In the genomic region with DNA sequence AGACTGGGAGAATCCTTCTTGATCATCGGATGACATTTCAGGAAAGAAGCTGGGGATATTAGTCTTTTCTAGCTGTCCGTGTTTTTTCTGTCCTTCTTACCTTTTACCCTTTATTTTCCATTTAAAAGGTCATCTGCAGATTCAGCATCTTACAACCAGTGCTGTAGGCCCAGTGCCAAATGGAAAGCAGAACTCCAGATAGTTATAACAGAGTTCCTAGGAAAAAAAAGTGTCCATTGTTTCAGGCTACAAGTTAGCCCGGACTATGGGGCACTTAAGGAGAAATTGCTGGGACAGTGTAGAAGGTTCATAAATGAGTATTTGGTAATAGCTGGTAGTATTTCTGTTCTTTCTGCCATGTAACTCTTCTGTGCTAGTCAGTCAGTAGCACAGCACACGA, we compare ENCODE assay signal across 16 cellular contexts. TPM values are rescaled to one million over a fixed set of nuclear protein-coding genes. Genes with fewer than 3 reads are reported as not detected.
A peak's percentile ranks its signal among the peaks of the same experiment; 100 is the strongest.
DNase-seq lines count a peak whose midpoint lies in the region; ATAC-seq and TF ChIP-seq lines count a peak whose summit lies in the region.
"Had no signal": no experiment of that assay in that cellular context is flagged by ENCODE, and none has a peak within 500 bp of the region (broad histone marks: within the 10 kb centered on the region; RNA-seq: fewer than 3 reads in every experiment).

No MANE protein-coding gene starts in this region.

- DNase-seq in lower lobe of right lung (no peak), GM23338 (ENCODE audit: low spot score) (no peak), NK-92 (lab: John Stamatoyannopoulos, UW; ENCODE audit: unreplicated experiment) (no peak)
- DNase-seq: effector memory CD4-positive, alpha-beta T cell; GOT3; immature natural killer cell; NCI-H1105; occipital lobe; right lobe of liver; T1000 had no signal

- H3K36me3 ChIP-seq in KOPT-K1 (ENCODE audit: insufficient read depth, low read length) (peaks cover 26% of the 10 kb centered on the region), lower lobe of right lung (no peaks in the 10 kb centered on the region), stomach smooth muscle (ENCODE audit: control insufficient read depth in 2 of 2, insufficient read depth in 2 of 2, low read length in 2 of 2) (no peaks in the 10 kb centered on the region), GM23338 (ENCODE audit: insufficient read depth) (0 out of 2 replicates have a peak, but pooled peaks cover 2% of the 10 kb centered on the region)
- H3K36me3 ChIP-seq: right lobe of liver had no signal

- TF ChIP-seq CTCF in brain (conservative IDR thresholded peaks at IDR 0.05) (no peak), lower lobe of right lung (IDR thresholded peaks at IDR 0.05) (no peak), GM23338 (conservative IDR thresholded peaks at IDR 0.05; ENCODE audit: low read depth in 2 of 2) (no peak)

- 0 out of 2 replicates have a peak, but pooled peaks cover 8% of the 10 kb centered on the region for H3F3A ChIP-seq in GM23338 (replicated peaks; ENCODE audit: low read depth)

- H3K9ac ChIP-seq in stomach smooth muscle (ENCODE audit: low read length in 2 of 2): no peak overlapping the region
- H3K9ac ChIP-seq: KMS-11 had no signal

- H3K79me2 ChIP-seq in GM23338 (replicated peaks; ENCODE audit: insufficient read depth): peaks cover 90% of the 10 kb centered on the region

- H3K4me3 Mint-ChIP-seq in brain (no peak overlapping the region), GM23338 (no peak overlapping the region)
- H3K4me3 Mint-ChIP-seq: activated naive CD8-positive, alpha-beta T cell; immature natural killer cell had no signal

- intact Hi-C loops in lower lobe of right lung (cut with DNase I): no loop called here

- H3K4me2 ChIP-seq in GM23338: no peak overlapping the region
- H3K4me2 ChIP-seq: KMS-11 had no signal

- H3K4me1 Mint-ChIP-seq in brain (peaks cover 72% of the 10 kb centered on the region), GM23338 (peaks cover 35% of the 10 kb centered on the region)
- H3K4me1 Mint-ChIP-seq: immature natural killer cell had no signal

- H3K9me3 Mint-ChIP-seq in brain: peaks cover 0 to 2% (median 0%) of the 10 kb centered on the region in 5 experiments
- no peaks in the 10 kb centered on the region for H3K9me3 Mint-ChIP-seq in GM23338
- H3K9me3 Mint-ChIP-seq: immature natural killer cell had no signal

- H3K27me3 Mint-ChIP-seq in brain (no peaks in the 10 kb centered on the region), GM23338 (ENCODE audit: insufficient read depth, low read depth, poor library complexity) (peaks cover 13% of the 10 kb centered on the region)
- H3K27me3 Mint-ChIP-seq: activated naive CD8-positive, alpha-beta T cell had no signal

- H3K27me3 ChIP-seq in lower lobe of right lung (ENCODE audit: low read depth) (no peaks in the 10 kb centered on the region), stomach smooth muscle (ENCODE audit: control insufficient read depth in 1 of 2, insufficient read depth in 2 of 2, low read length in 2 of 2) (no peaks in the 10 kb centered on the region), GM23338 (ENCODE audit: insufficient read depth) (no peaks in the 10 kb centered on the region)
- H3K27me3 ChIP-seq: right lobe of liver had no signal

- H3K27ac Mint-ChIP-seq in brain: peak overlapping the region in 3 of 5 experiments; percentile 12 to 66 (median 36)
- H3K27ac Mint-ChIP-seq in GM23338: no peak overlapping the region
- H3K27ac Mint-ChIP-seq: activated naive CD8-positive, alpha-beta T cell; immature natural killer cell had no signal

- no peak overlapping the region for H2AFZ ChIP-seq in GM23338

- no peaks in the 10 kb centered on the region for H3K9me3 ChIP-seq in KOPT-K1 (ENCODE audit: insufficient read depth, low read length, poor library complexity, severe bottlenecking)
- H3K9me3 ChIP-seq in lower lobe of right lung: no peaks in the 10 kb centered on the region
- no peaks in the 10 kb centered on the region for H3K9me3 ChIP-seq in stomach smooth muscle (ENCODE audit: control insufficient read depth in 2 of 2, low read length in 2 of 2)
- H3K9me3 ChIP-seq: right lobe of liver had no signal

- H3K9me2 ChIP-seq in GM23338 (ENCODE audit: insufficient read depth): no peaks in the 10 kb centered on the region

- peaks cover 12% of the 10 kb centered on the region for H4K20me1 ChIP-seq in GM23338 (replicated peaks; ENCODE audit: insufficient read depth)

- H3K4me1 ChIP-seq in lower lobe of right lung (peaks cover 41% of the 10 kb centered on the region), stomach smooth muscle (ENCODE audit: control insufficient read depth, insufficient read depth, low read length) (peaks cover 40% of the 10 kb centered on the region), GM23338 (ENCODE audit: insufficient read depth) (peaks cover 23% of the 10 kb centered on the region)

- ATAC-seq in lower lobe of right lung: no peak
- no peak for ATAC-seq in HG02938 (IDR thresholded peaks at IDR 0.05; ENCODE audit: unreplicated experiment)
- ATAC-seq in GM23338: no peak

- H3K36me3 Mint-ChIP-seq in brain (peaks cover 34% of the 10 kb centered on the region), GM23338 (ENCODE audit: low read depth) (peaks cover 2% of the 10 kb centered on the region; the same call in 1 of the 3 replicates)

- peak overlapping the region; percentile 74 for H3K27ac ChIP-seq in KOPT-K1 (ENCODE audit: low read depth, low read length, poor library complexity, severe bottlenecking)
- H3K27ac ChIP-seq in lower lobe of right lung: peak overlapping the region; percentile 69
- peak overlapping the region; percentile 82 for H3K27ac ChIP-seq in stomach smooth muscle (ENCODE audit: low read length)
- no peak overlapping the region for H3K27ac ChIP-seq in GM23338 (ENCODE audit: low read depth)
- H3K27ac ChIP-seq: KMS-11 had no signal

- H3K4me3 ChIP-seq in lower lobe of right lung (no peak overlapping the region), stomach smooth muscle (ENCODE audit: low read length in 2 of 2) (peak overlapping the region; percentile 16 to 47), GM23338 (no peak overlapping the region)
- H3K4me3 ChIP-seq: right lobe of liver had no signal

TF ChIP-seq in GM23338, 12 proteins besides CTCF, POLR2A, EP300 and RAD21:
- TF ChIP-seq POLR2AphosphoS5 (IDR thresholded peaks at IDR 0.05; ENCODE audit: low read depth): no peak
- no peak for TF ChIP-seq EZH2 (IDR thresholded peaks at IDR 0.05; ENCODE audit: low read depth, unreplicated experiment)
- TF ChIP-seq, protein P1, sequence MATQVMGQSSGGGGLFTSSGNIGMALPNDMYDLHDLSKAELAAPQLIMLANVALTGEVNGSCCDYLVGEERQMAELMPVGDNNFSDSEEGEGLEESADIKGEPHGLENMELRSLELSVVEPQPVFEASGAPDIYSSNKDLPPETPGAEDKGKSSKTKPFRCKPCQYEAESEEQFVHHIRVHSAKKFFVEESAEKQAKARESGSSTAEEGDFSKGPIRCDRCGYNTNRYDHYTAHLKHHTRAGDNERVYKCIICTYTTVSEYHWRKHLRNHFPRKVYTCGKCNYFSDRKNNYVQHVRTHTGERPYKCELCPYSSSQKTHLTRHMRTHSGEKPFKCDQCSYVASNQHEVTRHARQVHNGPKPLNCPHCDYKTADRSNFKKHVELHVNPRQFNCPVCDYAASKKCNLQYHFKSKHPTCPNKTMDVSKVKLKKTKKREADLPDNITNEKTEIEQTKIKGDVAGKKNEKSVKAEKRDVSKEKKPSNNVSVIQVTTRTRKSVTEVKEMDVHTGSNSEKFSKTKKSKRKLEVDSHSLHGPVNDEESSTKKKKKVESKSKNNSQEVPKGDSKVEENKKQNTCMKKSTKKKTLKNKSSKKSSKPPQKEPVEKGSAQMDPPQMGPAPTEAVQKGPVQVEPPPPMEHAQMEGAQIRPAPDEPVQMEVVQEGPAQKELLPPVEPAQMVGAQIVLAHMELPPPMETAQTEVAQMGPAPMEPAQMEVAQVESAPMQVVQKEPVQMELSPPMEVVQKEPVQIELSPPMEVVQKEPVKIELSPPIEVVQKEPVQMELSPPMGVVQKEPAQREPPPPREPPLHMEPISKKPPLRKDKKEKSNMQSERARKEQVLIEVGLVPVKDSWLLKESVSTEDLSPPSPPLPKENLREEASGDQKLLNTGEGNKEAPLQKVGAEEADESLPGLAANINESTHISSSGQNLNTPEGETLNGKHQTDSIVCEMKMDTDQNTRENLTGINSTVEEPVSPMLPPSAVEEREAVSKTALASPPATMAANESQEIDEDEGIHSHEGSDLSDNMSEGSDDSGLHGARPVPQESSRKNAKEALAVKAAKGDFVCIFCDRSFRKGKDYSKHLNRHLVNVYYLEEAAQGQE (IDR thresholded peaks at IDR 0.05; ENCODE audit: unreplicated experiment): no peak
- TF ChIP-seq, protein P2, sequence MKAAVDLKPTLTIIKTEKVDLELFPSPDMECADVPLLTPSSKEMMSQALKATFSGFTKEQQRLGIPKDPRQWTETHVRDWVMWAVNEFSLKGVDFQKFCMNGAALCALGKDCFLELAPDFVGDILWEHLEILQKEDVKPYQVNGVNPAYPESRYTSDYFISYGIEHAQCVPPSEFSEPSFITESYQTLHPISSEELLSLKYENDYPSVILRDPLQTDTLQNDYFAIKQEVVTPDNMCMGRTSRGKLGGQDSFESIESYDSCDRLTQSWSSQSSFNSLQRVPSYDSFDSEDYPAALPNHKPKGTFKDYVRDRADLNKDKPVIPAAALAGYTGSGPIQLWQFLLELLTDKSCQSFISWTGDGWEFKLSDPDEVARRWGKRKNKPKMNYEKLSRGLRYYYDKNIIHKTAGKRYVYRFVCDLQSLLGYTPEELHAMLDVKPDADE (IDR thresholded peaks at IDR 0.05): no peak
- no peak for TF ChIP-seq EZH2phosphoT487 (IDR thresholded peaks at IDR 0.05; ENCODE audit: unreplicated experiment)
- no peak for TF ChIP-seq ZNF331 (CRISPR knock-in tag; IDR thresholded peaks at IDR 0.05; ENCODE audit: low read depth)
- no peak for TF ChIP-seq NANOG (IDR thresholded peaks at IDR 0.05; ENCODE audit: borderline replicate concordance)
- TF ChIP-seq STAT1 (IDR thresholded peaks at IDR 0.05; ENCODE audit: unreplicated experiment): no peak
- TF ChIP-seq JUNB (IDR thresholded peaks at IDR 0.05; ENCODE audit: unreplicated experiment): no peak

RNA-seq across cellular contexts. Expression of a gene that starts 28.4 kb away (rescaled TPM):
- polyA plus RNA-seq in brain (ENCODE audit: insufficient read depth, low read depth, low replicate concordance): 9.0 TPM
- 13.2 TPM for total RNA-seq in lower lobe of right lung
- 7.7 and 10.6 TPM in 2 replicates for total RNA-seq in GM23338 (2014; rRNA removed; shearing (Covaris generic))
- 3.9 and 5.0 TPM in 2 replicates for polyA plus RNA-seq in GM23338 (2016; fragmentation: Nextera tagmentation; extraction: Ambion mirVana)

Comparison
In these comparisons a context has a peak if more than half of its experiments do, and no peak if none do; other contexts are left out.
1. H3K4me3 ChIP-seq: peak in stomach smooth muscle (2 of 2); none in lower lobe of right lung (single experiment) and GM23338 (single experiment).